Comparison of ENCODE assay signal across 1 cellular context in the genomic region with DNA sequence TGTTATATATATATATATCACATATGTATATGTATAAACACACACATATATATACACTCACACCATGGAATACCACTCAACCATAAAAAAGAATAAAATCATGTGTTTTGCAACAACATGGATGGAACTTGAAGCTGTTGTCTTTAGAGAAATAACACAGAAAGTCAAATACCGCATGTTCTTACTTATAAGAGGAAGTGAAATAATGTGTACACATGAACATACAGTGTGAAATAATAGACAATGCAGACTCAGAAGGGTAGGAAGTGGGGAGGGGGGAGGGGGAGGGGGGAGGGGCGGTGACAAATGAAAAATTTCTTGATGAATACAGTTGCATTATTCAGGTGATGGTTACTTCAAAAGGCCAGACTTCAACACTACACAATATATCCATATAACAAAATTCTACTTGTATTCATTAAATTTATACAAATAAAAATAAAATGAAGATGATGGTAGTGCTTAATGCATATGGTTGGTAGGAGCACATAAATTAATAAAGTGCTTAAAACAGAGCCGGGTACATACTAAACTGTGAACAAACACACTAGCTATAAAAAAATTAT.
TF ChIP-seq lines count a peak whose summit lies in the region.

No MANE protein-coding gene starts in this region.

TF ChIP-seq in GM12878, 131 proteins besides CTCF, POLR2A, EP300 and RAD21 (continued from another document):
- no peak for TF ChIP-seq BMI1 (IDR thresholded peaks at IDR 0.05; ENCODE audit: borderline replicate concordance)
